ENCODE assay signal across 22 cellular contexts in genomic region chr9:10875752-10876151, GRCh38.
DNase-seq lines count a peak whose midpoint lies in the region; ATAC-seq and TF ChIP-seq lines count a peak whose summit lies in the region.
"Had no signal": no experiment of that assay in that cellular context is flagged by ENCODE, and none has a peak within 500 bp of the region (broad histone marks: within the 10 kb centered on the region; RNA-seq: fewer than 3 reads in every experiment).

No MANE protein-coding gene starts in this region.

- H3K27ac Mint-ChIP-seq in endodermal cell = no peak overlapping the region
- H3K27ac Mint-ChIP-seq: activated naive CD4-positive, alpha-beta T cell treated with anti-CD3 and anti-CD28 coated beads, Interleukin-2, amount 10 ng/mL, durations not matched to agents 7 days and 5 days; activated T-cell treated with anti-CD3 and anti-CD28 coated beads, Interleukin-2, amount 50 U/mL, for 24 hours had no signal

- H3K27me3 ChIP-seq in PC-3 (ENCODE audit: low read length) (no peaks in the 10 kb centered on the region), upper lobe of left lung (no peaks in the 10 kb centered on the region), endodermal cell (ENCODE audit: control insufficient read depth, insufficient read depth, low read length, poor library complexity, severe bottlenecking) (no peaks in the 10 kb centered on the region)
- H3K27me3 ChIP-seq: left lung, sigmoid colon had no signal

- H3K4me1 ChIP-seq in PC-3 (ENCODE audit: insufficient read depth, low read length) (peaks cover 6% of the 10 kb centered on the region; the same call in 1 of the 2 replicates), upper lobe of left lung (no peaks in the 10 kb centered on the region), endodermal cell (ENCODE audit: control insufficient read depth, insufficient read depth, low read length) (no peaks in the 10 kb centered on the region)
- H3K4me1 ChIP-seq: left lung, sigmoid colon had no signal

- H3K9me3 ChIP-seq in PC-3 (ENCODE audit: low read length) (no peaks in the 10 kb centered on the region), upper lobe of left lung (no peaks in the 10 kb centered on the region), endodermal cell (ENCODE audit: control insufficient read depth, low read length) (no peaks in the 10 kb centered on the region)
- H3K9me3 ChIP-seq: sigmoid colon had no signal

- H3K4me2 ChIP-seq in PC-3 (ENCODE audit: low read length) = no peak overlapping the region

- H3K36me3 Mint-ChIP-seq in endodermal cell (ENCODE audit: low read depth) = peaks cover 3% of the 10 kb centered on the region
- H3K36me3 Mint-ChIP-seq: activated naive CD4-positive, alpha-beta T cell treated with anti-CD3 and anti-CD28 coated beads, Interleukin-2, amount 10 ng/mL, durations not matched to agents 7 days and 5 days had no signal

- no peak for TF ChIP-seq POLR2A in upper lobe of left lung (IDR thresholded peaks at IDR 0.05)

- 65 to 68% methylated on average over 2 of the region's 2 CpGs for WGBS in upper lobe of left lung, 2 donors
- 100% methylated on average over 1 of the region's 2 CpGs for WGBS in endodermal cell (ENCODE audit: insufficient coverage in 1 of 2, insufficient read length in 1 of 2), 2 experiments

- no peak overlapping the region for H3K4me3 ChIP-seq in PC-3 (ENCODE audit: low read length)
- no peak overlapping the region for H3K4me3 ChIP-seq in cardiac fibroblast (replicated peaks in 1 of 2; ENCODE audit: low read depth in 2 of 2, low read length in 2 of 2)
- no peak overlapping the region for H3K4me3 ChIP-seq in upper lobe of left lung
- no peak overlapping the region for H3K4me3 ChIP-seq in endodermal cell (ENCODE audit: low read length)
- H3K4me3 ChIP-seq: left lung, sigmoid colon had no signal

- BruUV-seq in PC-3 (replicated peaks; lab: Mats Ljungman, UMichigan) = no TSS peak

- H3F3A ChIP-seq in PC-3 (ENCODE audit: low read length, unreplicated experiment) = no peaks in the 10 kb centered on the region

- POLR2A ChIA-PET in PC-3 (lab: Charles Lee; ENCODE audit: unreplicated experiment) = no interaction called here

- peak overlapping the region; percentile 43 for H3K27ac ChIP-seq in PC-3 (ENCODE audit: low read length)
- no peak overlapping the region for H3K27ac ChIP-seq in upper lobe of left lung
- no peak overlapping the region for H3K27ac ChIP-seq in endodermal cell (ENCODE audit: low read depth, low read length)
- H3K27ac ChIP-seq: C4-2B, left lung, sigmoid colon had no signal

- ATAC-seq in PC-3 (peak; percentile 67), HG02885 (IDR thresholded peaks at IDR 0.05; ENCODE audit: poor library complexity, unreplicated experiment) (no peak), upper lobe of left lung (ENCODE audit: low FRiP score in 2 of 2) (no peak)
- ATAC-seq: left lung had no signal

- H4K20me1 ChIP-seq in PC-3 (ENCODE audit: low read length) = no peaks in the 10 kb centered on the region

- H3K9me2 ChIP-seq in PC-3 (replicated peaks; ENCODE audit: low read length) = no peaks in the 10 kb centered on the region

- TF ChIP-seq EP300 in upper lobe of left lung (IDR thresholded peaks at IDR 0.05) = no peak

- CTCF ChIA-PET in PC-3 (lab: Charles Lee) = no interaction called here

- H3K36me3 ChIP-seq in PC-3 (ENCODE audit: low read depth, low read length) (no peaks in the 10 kb centered on the region), upper lobe of left lung (no peaks in the 10 kb centered on the region), endodermal cell (ENCODE audit: control insufficient read depth, insufficient read depth, low read length) (no peaks in the 10 kb centered on the region)
- H3K36me3 ChIP-seq: left lung, sigmoid colon had no signal

- in situ Hi-C loops in ACHN (cut with HindIII; ENCODE audit: low pct_ligation_motif_present, low pct_unique_long_range_greater_than_20kb, low sequenced_read_pairs) = no loop called here
- in situ Hi-C loops in G401 (cut with HindIII; ENCODE audit: low sequenced_read_pairs) = no loop called here

- TF ChIP-seq CTCF in PC-3 (conservative IDR thresholded peaks at IDR 0.05; ENCODE audit: low read depth, low read length) = no peak
- no peak for TF ChIP-seq CTCF in cardiac fibroblast (IDR thresholded peaks at IDR 0.05; ENCODE audit: low read depth, low read length)
- TF ChIP-seq CTCF in upper lobe of left lung (IDR thresholded peaks at IDR 0.05) = no peak
- no peak for TF ChIP-seq CTCF in endodermal cell (conservative IDR thresholded peaks at IDR 0.05)

- DNase-seq in ACHN = peak; percentile 35
- DNase-seq in PC-3 = peak; percentile 56
- DNase-seq in cardiac fibroblast (ENCODE audit: low read depth in 2 of 2) = peak; percentile 38 to 89
- DNase-seq in glomerular visceral epithelial cell (ENCODE audit: extremely low spot score) = peak; percentile 4
- no peak for DNase-seq in G401 (ENCODE audit: low spot score)
- DNase-seq in upper lobe of left lung = no peak
- DNase-seq in endodermal cell = no peak
- DNase-seq: activated CD8-positive, alpha-beta memory T cell treated with anti-CD3 and anti-CD28 coated beads for 24 hours; activated naive CD4-positive, alpha-beta T cell treated with anti-CD3 and anti-CD28 coated beads, Interleukin-2, amount 10 ng/mL, durations not matched to agents 7 days and 5 days; activated T-cell treated with anti-CD3 and anti-CD28 coated beads, Interleukin-2, amount 50 U/mL, for 24 hours; cerebellar nuclear complex; H7; left lung; MM.1S; NCI-H1436 treated with DMSO at 0.1 percent for 48 hours; NCI-H526 treated with DMSO at 0.1 percent for 48 hours; posterior cingulate gyrus; SIG-M5; sigmoid colon; substantia nigra had no signal

- no peak overlapping the region for H3K9ac ChIP-seq in PC-3 (ENCODE audit: low read length)
- H3K9ac ChIP-seq in endodermal cell (ENCODE audit: extremely low read depth, low read length, poor library complexity, severe bottlenecking) = no peak overlapping the region

- no peaks in the 10 kb centered on the region for H3K27me3 Mint-ChIP-seq in endodermal cell (ENCODE audit: insufficient read depth)
- H3K27me3 Mint-ChIP-seq: activated naive CD4-positive, alpha-beta T cell treated with anti-CD3 and anti-CD28 coated beads, Interleukin-2, amount 10 ng/mL, durations not matched to agents 7 days and 5 days; activated T-cell treated with anti-CD3 and anti-CD28 coated beads, Interleukin-2, amount 50 U/mL, for 24 hours had no signal

- no peak overlapping the region for H3K4me3 Mint-ChIP-seq in endodermal cell
- H3K4me3 Mint-ChIP-seq: activated naive CD4-positive, alpha-beta T cell treated with anti-CD3 and anti-CD28 coated beads, Interleukin-2, amount 10 ng/mL, durations not matched to agents 7 days and 5 days; activated T-cell treated with anti-CD3 and anti-CD28 coated beads, Interleukin-2, amount 50 U/mL, for 24 hours had no signal

- peaks cover under 1% of the 10 kb centered on the region for H3K4me1 Mint-ChIP-seq in endodermal cell
- H3K4me1 Mint-ChIP-seq: activated naive CD4-positive, alpha-beta T cell treated with anti-CD3 and anti-CD28 coated beads, Interleukin-2, amount 10 ng/mL, durations not matched to agents 7 days and 5 days had no signal

- no peak overlapping the region for H2AFZ ChIP-seq in PC-3 (ENCODE audit: low read length)

- H3K9me3 Mint-ChIP-seq in endodermal cell = peaks cover 22% of the 10 kb centered on the region

- H3K79me2 ChIP-seq in PC-3 (ENCODE audit: low read length) = no peaks in the 10 kb centered on the region

- intact Hi-C loops in PC-3 (cut with micrococcal nuclease) = no loop called here

Comparison
In these comparisons a context has a peak if more than half of its experiments do, and no peak if none do; other contexts are left out.
1. DNase-seq: peak in ACHN (single experiment), PC-3 (single experiment), cardiac fibroblast (2 of 2) and glomerular visceral epithelial cell (single experiment); none in G401 (single experiment), upper lobe of left lung (0 of 2) and endodermal cell (single experiment).